ENCODE assay signal across 20 cellular contexts in genomic region chr18:9609190-9609589, GRCh38. TPM values are rescaled to one million over a fixed set of nuclear protein-coding genes. Genes with fewer than 3 reads are reported as not detected.
DNase-seq lines count a peak whose midpoint lies in the region; ATAC-seq, FAIRE-seq and TF ChIP-seq lines count a peak whose summit lies in the region.
"Had no signal": no experiment of that assay in that cellular context is flagged by ENCODE, and none has a peak within 500 bp of the region (broad histone marks: within the 10 kb centered on the region; RNA-seq: fewer than 3 reads in every experiment).

No MANE protein-coding gene starts in this region.

- intact Hi-C loops in PC-9 (cut with micrococcal nuclease; ENCODE audit: unreplicated experiment), result no loop called here
- intact Hi-C loops in endothelial cell of umbilical vein (cut with micrococcal nuclease), result no loop called here
- intact Hi-C loops in pancreas (cut with DNase I), result no loop called here

- TF ChIP-seq CTCF in DND-41 (IDR thresholded peaks at IDR 0.05; ENCODE audit: borderline replicate concordance, extremely low read depth, low read length, poor library complexity, severe bottlenecking) (no peak), PC-9 (conservative IDR thresholded peaks at IDR 0.05) (no peak), endothelial cell of umbilical vein (IDR thresholded peaks at IDR 0.05; ENCODE audit: extremely low read depth in 1 of 2, insufficient read depth in 1 of 2, low read depth in 1 of 2, low read length in 2 of 2) (no peak), osteocyte (IDR thresholded peaks at IDR 0.05) (no peak), pancreas (IDR thresholded peaks at IDR 0.05) (no peak)

- H3K9me3 ChIP-seq in DND-41 (ENCODE audit: insufficient read depth, low read length, severe bottlenecking) (no peaks in the 10 kb centered on the region), PC-9 (ENCODE audit: insufficient read depth, low read depth) (no peaks in the 10 kb centered on the region), endothelial cell of umbilical vein (replicated peaks; ENCODE audit: control insufficient read depth, insufficient read depth, low read length) (no peaks in the 10 kb centered on the region), pancreas (no peaks in the 10 kb centered on the region)
- H3K9me3 ChIP-seq: SJCRH30, suprapubic skin had no signal

- no peak overlapping the region for H3K4me3 Mint-ChIP-seq in osteocyte (ENCODE audit: unreplicated experiment)
- H3K4me3 Mint-ChIP-seq: activated CD8-positive, alpha-beta T cell treated with anti-CD3 and anti-CD28 coated beads for 36 hours; activated naive CD8-positive, alpha-beta T cell; CD8-positive, alpha-beta T cell; neural crest cell had no signal

- H3K4me1 Mint-ChIP-seq in osteocyte (ENCODE audit: unreplicated experiment), result peaks cover 59% of the 10 kb centered on the region

- DNase-seq in DND-41 (no peak), PC-9 (no peak), endothelial cell of umbilical vein (ENCODE audit: low read depth, low spot score) (no peak), osteocyte (ENCODE audit: extremely low spot score, unreplicated experiment) (no peak), amygdala (lab: John Stamatoyannopoulos, UW) (no peak), NCI-H524 treated with DMSO at 0.1 percent for 48 hours (lab: John Stamatoyannopoulos, UW) (no peak), left lobe of liver (ENCODE audit: low spot score) (no peak), pancreas (no peak)
- DNase-seq: activated CD8-positive, alpha-beta T cell treated with anti-CD3 and anti-CD28 coated beads for 36 hours; activated T-cell treated with anti-CD3 and anti-CD28 coated beads, Interleukin-2, amount 50 U/mL, for 1 hour; CD8-positive, alpha-beta T cell; foreskin melanocyte; midbrain; NCI-H748 treated with DMSO at 0.1 percent for 48 hours; SJCRH30; WERI-Rb-1 had no signal

- H3K4me2 ChIP-seq in DND-41 (ENCODE audit: insufficient read depth, low read length) (0 out of 2 replicates have a peak overlapping the region, but pooled peaks have one; percentile 11), PC-9 (peak overlapping the region; percentile 39), endothelial cell of umbilical vein (ENCODE audit: insufficient read depth, low read length) (peak overlapping the region; percentile 16)

- no peaks in the 10 kb centered on the region for H3K27me3 Mint-ChIP-seq in osteocyte (ENCODE audit: unreplicated experiment)
- H3K27me3 Mint-ChIP-seq: activated CD8-positive, alpha-beta T cell treated with anti-CD3 and anti-CD28 coated beads for 36 hours; activated naive CD8-positive, alpha-beta T cell had no signal

- H3K79me2 ChIP-seq in DND-41 (ENCODE audit: insufficient read depth, low read length) (peaks cover 99% of the 10 kb centered on the region), PC-9 (ENCODE audit: low read depth) (peaks cover 96% of the 10 kb centered on the region), endothelial cell of umbilical vein (ENCODE audit: control insufficient read depth, insufficient read depth, low read length) (peaks cover 99% of the 10 kb centered on the region)

- no peak overlapping the region for H3K27ac ChIP-seq in DND-41 (ENCODE audit: low read length)
- H3K27ac ChIP-seq in PC-9, result peak overlapping the region; percentile 10
- H3K27ac ChIP-seq in endothelial cell of umbilical vein (ENCODE audit: insufficient read depth, low read depth, low read length), result no peak overlapping the region
- H3K27ac ChIP-seq in pancreas, result no peak overlapping the region
- H3K27ac ChIP-seq: coronary artery, SJCRH30, suprapubic skin, WERI-Rb-1 had no signal

- H3K4me1 ChIP-seq in DND-41 (ENCODE audit: insufficient read depth, low read length) (peaks cover 36% of the 10 kb centered on the region), PC-9 (replicated peaks; ENCODE audit: insufficient read depth) (peaks cover 48% of the 10 kb centered on the region), endothelial cell of umbilical vein (ENCODE audit: control insufficient read depth, extremely low read depth, insufficient read depth, low read length) (peaks cover 29% of the 10 kb centered on the region), pancreas (peaks cover 13 to 24% (median 19%) of the 10 kb centered on the region in 3 donors)
- H3K4me1 ChIP-seq: SJCRH30 had no signal

- POLR2A ChIA-PET in PC-9 (lab: Charles Lee; ENCODE audit: unreplicated experiment), result interaction anchor here (0.7 kb wide), 2 partner anchors 64 to 1733 kb away, joined by 3 to 10 read pairs; no protein-coding TSS in a partner anchor
- POLR2A ChIA-PET in endothelial cell of umbilical vein (lab: Charles Lee), result interaction anchor here (0.8 kb wide), 1 partner anchor 10 kb away, joined by 3 read pairs; no protein-coding TSS in a partner anchor

- H3K27ac Mint-ChIP-seq in osteocyte (ENCODE audit: unreplicated experiment), result peak overlapping the region; percentile 19
- H3K27ac Mint-ChIP-seq: activated CD8-positive, alpha-beta T cell treated with anti-CD3 and anti-CD28 coated beads for 36 hours; activated naive CD8-positive, alpha-beta T cell; CD8-positive, alpha-beta T cell had no signal

- H3K36me3 ChIP-seq in DND-41 (ENCODE audit: insufficient read depth, low read length) (peaks cover 27% of the 10 kb centered on the region), PC-9 (ENCODE audit: low read depth) (peaks cover 65% of the 10 kb centered on the region), endothelial cell of umbilical vein (ENCODE audit: control insufficient read depth in 2 of 2, extremely low read depth in 1 of 2, insufficient read depth in 2 of 2, low read length in 2 of 2) (peaks cover 6 to 10% of the 10 kb centered on the region in 2 experiments), pancreas (no peaks in the 10 kb centered on the region)

- no peaks in the 10 kb centered on the region for H3K9me2 ChIP-seq in PC-9 (ENCODE audit: insufficient read depth)

- no peak overlapping the region for H3K9ac ChIP-seq in DND-41 (ENCODE audit: low read depth, low read length)
- H3K9ac ChIP-seq in endothelial cell of umbilical vein (replicated peaks; ENCODE audit: extremely low read depth, insufficient read depth, low read length), result no peak overlapping the region

- no peaks in the 10 kb centered on the region for H3K9me1 ChIP-seq in endothelial cell of umbilical vein (replicated peaks; ENCODE audit: control insufficient read depth, extremely low read depth, insufficient read depth, low read length)

- WGBS in pancreas, 2 donors, result 68 to 73% methylated on average over 7 of the region's 7 CpGs

- H3K4me3 ChIP-seq in DND-41 (ENCODE audit: low read depth in 1 of 2, low read length in 2 of 2) (no peak overlapping the region), PC-9 (peak overlapping the region; percentile 26; the same call in 1 of the 2 replicates), endothelial cell of umbilical vein (replicated peaks in 1 of 3; ENCODE audit: insufficient read depth in 1 of 3, low read depth in 1 of 3, low read length in 3 of 3) (no peak overlapping the region), pancreas (no peak overlapping the region)
- H3K4me3 ChIP-seq: coronary artery, SJCRH30, suprapubic skin had no signal

- dilution Hi-C loops in endothelial cell of umbilical vein (cut with MboI; ENCODE audit: extremely low pct_ligation_motif_present, low sequenced_read_pairs), result no loop called here

- no peaks in the 10 kb centered on the region for H3K9me3 Mint-ChIP-seq in osteocyte (ENCODE audit: unreplicated experiment)
- H3K9me3 Mint-ChIP-seq: activated CD8-positive, alpha-beta T cell treated with anti-CD3 and anti-CD28 coated beads for 36 hours; CD8-positive, alpha-beta T cell had no signal

- peaks cover 23% of the 10 kb centered on the region for H3F3A ChIP-seq in PC-9 (ENCODE audit: insufficient read depth, low read depth)

- FAIRE-seq in endothelial cell of umbilical vein (lab: Jason Lieb, UNC) (no peak), pancreas (lab: Jason Lieb, UNC) (no peak)

- CTCF ChIA-PET in PC-9 (lab: Charles Lee) (interaction anchor here (1.1 to 1.4 kb wide), 2 partner anchors 35 to 74 kb away, joined by 3 to 4 read pairs; no protein-coding TSS in a partner anchor), endothelial cell of umbilical vein (lab: Charles Lee) (interaction anchor here (0.9 to 2.1 kb wide), 4 partner anchors 10 to 64 kb away, joined by 3 to 8 read pairs (median 4); no protein-coding TSS in a partner anchor)

- no peak overlapping the region for H2AFZ ChIP-seq in DND-41 (ENCODE audit: low read depth, low read length)
- no peak overlapping the region for H2AFZ ChIP-seq in PC-9
- no peak overlapping the region for H2AFZ ChIP-seq in endothelial cell of umbilical vein (ENCODE audit: low read depth, low read length)

- peaks cover 17% of the 10 kb centered on the region for H3K36me3 Mint-ChIP-seq in osteocyte (ENCODE audit: unreplicated experiment)

- H3K27me3 ChIP-seq in DND-41 (ENCODE audit: insufficient read depth, low read length, poor library complexity) (no peaks in the 10 kb centered on the region), PC-9 (ENCODE audit: insufficient read depth, low read depth) (no peaks in the 10 kb centered on the region), endothelial cell of umbilical vein (ENCODE audit: control insufficient read depth in 2 of 2, insufficient read depth in 2 of 2, low read length in 2 of 2) (no peaks in the 10 kb centered on the region), pancreas (no peaks in the 10 kb centered on the region)
- H3K27me3 ChIP-seq: SJCRH30, suprapubic skin had no signal

- BruUV-seq in PC-9 (replicated peaks; lab: Mats Ljungman, UMichigan) (no TSS peak), endothelial cell of umbilical vein (replicated peaks; lab: Mats Ljungman, UMichigan) (no TSS peak)

- no peak for TF ChIP-seq POLR2A in endothelial cell of umbilical vein (IDR thresholded peaks at IDR 0.05; ENCODE audit: low read depth, low read length)

- H4K20me1 ChIP-seq in DND-41 (ENCODE audit: insufficient read depth, low read length), result peaks cover 34% of the 10 kb centered on the region
- H4K20me1 ChIP-seq in PC-9 (ENCODE audit: insufficient read depth), result peaks cover 5% of the 10 kb centered on the region; the same call in 1 of the 2 replicates
- peaks cover 17% of the 10 kb centered on the region for H4K20me1 ChIP-seq in endothelial cell of umbilical vein (replicated peaks; ENCODE audit: control insufficient read depth, extremely low read depth, insufficient read depth, low read length)

- ATAC-seq in DND-41 (ENCODE audit: insufficient read depth, low read depth) (no peak), left lobe of liver (no peak), pancreas (no peak)
- ATAC-seq: activated CD8-positive, alpha-beta T cell treated with anti-CD3 and anti-CD28 coated beads for 36 hours; CD8-positive, alpha-beta T cell had no signal

RNA-seq across cellular contexts. Expression of gene PPP4R1, which starts 5.2 kb away (rescaled TPM):
- total RNA-seq in PC-9 (2021) (157 and 167 TPM in 2 replicates), endothelial cell of umbilical vein (152 and 168 TPM in 2 replicates), osteocyte (131 and 140 TPM in 2 replicates), left lobe of liver (20.1 TPM), pancreas (10 to 100 TPM; 31.8 to 55.1 (median 41.1) TPM)
- polyA plus RNA-seq in endothelial cell of umbilical vein (121 and 138 TPM in 2 replicates), pancreas (10 to 100 TPM; 13.7 to 24.9 TPM)
- 114 and 133 TPM in 2 replicates for polyA plus RNA-seq in endothelial cell of umbilical vein (2011; cell fraction: cytosol; rRNA removed)
- polyA plus RNA-seq in endothelial cell of umbilical vein (2011; cell fraction: nucleus; rRNA removed), result 274 and 307 TPM in 2 replicates
- polyA plus RNA-seq in endothelial cell of umbilical vein (2012), result 89.0 and 107 TPM in 2 replicates
- 251 and 272 TPM in 2 replicates for polyA minus RNA-seq in endothelial cell of umbilical vein
- polyA minus RNA-seq in endothelial cell of umbilical vein (2011; cell fraction: cytosol; rRNA and poly(A)+ RNA removed), result 44.9 TPM
- polyA minus RNA-seq in endothelial cell of umbilical vein (2011; cell fraction: nucleus; rRNA and poly(A)+ RNA removed), result 138 and 202 TPM in 2 replicates
